ENCODE assay signal across 16 cellular contexts in the genomic region with DNA sequence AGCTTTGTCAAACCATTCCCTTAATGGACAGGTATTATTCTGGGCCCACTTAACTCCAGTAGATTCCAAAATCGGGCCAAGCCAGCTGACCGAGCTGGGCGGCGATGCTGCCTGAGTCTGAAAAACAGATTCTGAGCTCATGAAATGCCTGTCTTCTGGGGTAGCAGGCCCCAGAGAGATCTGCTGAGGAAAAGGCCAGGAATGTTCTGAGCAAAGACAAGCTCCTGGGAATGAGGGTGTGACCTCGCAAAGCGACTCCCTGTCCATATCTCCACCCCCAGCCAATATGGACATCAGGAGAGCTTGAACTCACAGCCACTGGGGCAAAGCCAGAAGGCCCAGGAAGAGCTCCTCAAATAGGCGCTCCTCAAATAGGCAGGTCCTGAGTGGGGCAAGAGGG. TPM values are rescaled to one million over a fixed set of nuclear protein-coding genes. Genes with fewer than 3 reads are reported as not detected.
DNase-seq lines count a peak whose midpoint lies in the region; ATAC-seq and TF ChIP-seq lines count a peak whose summit lies in the region.
"Had no signal": no experiment of that assay in that cellular context is flagged by ENCODE, and none has a peak within 500 bp of the region (broad histone marks: within the 10 kb centered on the region; RNA-seq: fewer than 3 reads in every experiment).

No MANE protein-coding gene starts in this region.

- H2BK5ac ChIP-seq in neuronal stem cell (ENCODE audit: low read length), result no peak overlapping the region

- no peak overlapping the region for H4K91ac ChIP-seq in neuronal stem cell (ENCODE audit: low read depth, low read length, poor library complexity)

- H3K79me1 ChIP-seq in neuronal stem cell (ENCODE audit: low read depth, low read length), result peaks cover 19% of the 10 kb centered on the region

- WGBS in heart right ventricle, 2 donors, result 70 to 71% methylated on average over 7 of the region's 7 CpGs
- no CpG with 5 or more reads among the region's 7 CpGs for WGBS in neuronal stem cell (ENCODE audit: extremely low coverage in 2 of 2, insufficient read length in 2 of 2, insufficient replicate concordance in 1 of 2), 2 donors
- WGBS in transverse colon (ENCODE audit: low coverage in 1 of 2), 2 donors, result 77 to 100% methylated on average over 2 to 7 of the region's 7 CpGs

- no peaks in the 10 kb centered on the region for H3K4me1 Mint-ChIP-seq in activated CD4-positive, alpha-beta T cell treated with anti-CD3 and anti-CD28 coated beads for 36 hours
- H3K4me1 Mint-ChIP-seq: activated CD4-positive, alpha-beta T cell treated with anti-CD3 and anti-CD28 coated beads, Interleukin-2, amount 10 ng/mL, durations not matched to agents 7 days and 5 days; activated naive CD4-positive, alpha-beta T cell treated with anti-CD3 and anti-CD28 coated beads, Interleukin-2, amount 10 ng/mL, durations not matched to agents 7 days and 5 days had no signal

- no peak overlapping the region for H3K9ac ChIP-seq in neuronal stem cell (ENCODE audit: low read depth, low read length, poor library complexity)

- no peaks in the 10 kb centered on the region for H3K36me3 Mint-ChIP-seq in activated CD4-positive, alpha-beta T cell treated with anti-CD3 and anti-CD28 coated beads for 36 hours (ENCODE audit: low read depth)
- H3K36me3 Mint-ChIP-seq: activated naive CD4-positive, alpha-beta T cell treated with anti-CD3 and anti-CD28 coated beads, Interleukin-2, amount 10 ng/mL, durations not matched to agents 7 days and 5 days had no signal

- POLR2A ChIA-PET in activated CD4-positive, alpha-beta T cell treated with anti-CD3 and anti-CD28 coated beads for 36 hours (lab: Charles Lee), result no interaction called here

- H2BK120ac ChIP-seq in neuronal stem cell (ENCODE audit: low read depth, low read length), result no peak overlapping the region

- peak overlapping the region; percentile 62 to 91 (median 83) for H3K27ac ChIP-seq in heart right ventricle
- no peak overlapping the region for H3K27ac ChIP-seq in neuronal stem cell (replicated peaks; ENCODE audit: low read length)
- peak overlapping the region; percentile 59 to 81 (median 75) for H3K27ac ChIP-seq in transverse colon

- H3K27me3 ChIP-seq in heart right ventricle, result no peaks in the 10 kb centered on the region
- no peaks in the 10 kb centered on the region for H3K27me3 ChIP-seq in neuronal stem cell (ENCODE audit: control insufficient read depth in 3 of 3, insufficient read depth in 3 of 3, low read depth in 1 of 3, low read length in 3 of 3)
- no peaks in the 10 kb centered on the region for H3K27me3 ChIP-seq in transverse colon

- no peak overlapping the region for H3K4me2 ChIP-seq in neuronal stem cell (ENCODE audit: insufficient read depth, low read length, poor library complexity, severe bottlenecking)

- CTCF ChIA-PET in activated CD4-positive, alpha-beta T cell treated with anti-CD3 and anti-CD28 coated beads for 36 hours (lab: Charles Lee), result no interaction called here

- H3K4me1 ChIP-seq in heart right ventricle, result peaks cover 44 to 86% (median 69%) of the 10 kb centered on the region in 9 donors
- H3K4me1 ChIP-seq in neuronal stem cell (ENCODE audit: control insufficient read depth in 2 of 2, insufficient read depth in 1 of 2, low read depth in 1 of 2, low read length in 2 of 2), result peaks cover 54 to 68% of the 10 kb centered on the region in 2 donors
- H3K4me1 ChIP-seq in transverse colon, result peaks cover 19 to 59% (median 28%) of the 10 kb centered on the region in 4 donors
- H3K4me1 ChIP-seq: Caco-2 had no signal

- DNase-seq in cardiac fibroblast (ENCODE audit: low read depth in 2 of 2) (peak; percentile 11 to 27), heart right ventricle (peak in 1 of 2 donors; percentile 33), neuronal stem cell (ENCODE audit: low spot score) (no peak), transverse colon (no peak), kidney tubule cell (ENCODE audit: low spot score) (no peak), T-helper 9 cell (no peak)
- no peak for DNase-seq in activated CD4-positive, alpha-beta T cell treated with anti-CD3 and anti-CD28 coated beads for 36 hours
- DNase-seq: activated CD4-positive, alpha-beta T cell treated with anti-CD3 and anti-CD28 coated beads, Interleukin-2, amount 10 ng/mL, durations not matched to agents 7 days and 5 days; activated naive CD4-positive, alpha-beta T cell treated with anti-CD3 and anti-CD28 coated beads, Interleukin-2, amount 10 ng/mL, durations not matched to agents 7 days and 5 days; activated T-cell treated with anti-CD3 and anti-CD28 coated beads for 4 hours; Caco-2; effector CD8-positive, alpha-beta T cell; NCI-H146; NCI-H510A had no signal

- H3K9me3 ChIP-seq in heart right ventricle (no peaks in the 10 kb centered on the region), neuronal stem cell (replicated peaks in 1 of 2; ENCODE audit: control insufficient read depth in 2 of 2, insufficient read depth in 1 of 2, low read depth in 1 of 2, low read length in 2 of 2) (peaks cover 0 to 2% of the 10 kb centered on the region in 2 donors), transverse colon (no peaks in the 10 kb centered on the region)
- H3K9me3 ChIP-seq: Caco-2 had no signal

- no peak overlapping the region for H2BK12ac ChIP-seq in neuronal stem cell (ENCODE audit: low read length)

- H4K8ac ChIP-seq in neuronal stem cell (ENCODE audit: low read depth, low read length), result no peak overlapping the region

- intact Hi-C loops in heart right ventricle (cut with DNase I), result loop anchor here in 1 of 10 donors (2.0 kb wide), 1 partner anchor 23 kb away; no protein-coding TSS in a partner anchor
- intact Hi-C loops in transverse colon (cut with DNase I; ENCODE audit: low total_unique reads), result no loop called here
- intact Hi-C loops in activated CD4-positive, alpha-beta T cell treated with anti-CD3 and anti-CD28 coated beads for 36 hours (cut with DNase I, micrococcal nuclease), result no loop called here

- in situ Hi-C loops in transverse colon (cut with MboI; ENCODE audit: low pct_ligation_motif_present in 1 of 4, low pct_unique_long_range_greater_than_20kb in 1 of 4, low sequenced_read_pairs in 3 of 4), result no loop called here

- H2BK15ac ChIP-seq in neuronal stem cell (ENCODE audit: low read length), result no peak overlapping the region

- H3K4ac ChIP-seq in neuronal stem cell (ENCODE audit: low read length), result no peak overlapping the region

- H2AK5ac ChIP-seq in neuronal stem cell (ENCODE audit: low read depth, low read length), result peak overlapping the region; percentile 0

- ATAC-seq in heart right ventricle (peak in 3 of 8 donors; percentile 18 to 46 (median 22)), HG02798 (IDR thresholded peaks at IDR 0.05; ENCODE audit: poor library complexity, unreplicated experiment) (no peak)
- ATAC-seq in activated CD4-positive, alpha-beta T cell treated with anti-CD3 and anti-CD28 coated beads for 36 hours, result no peak

- TF ChIP-seq EP300 in transverse colon (IDR thresholded peaks at IDR 0.05; ENCODE audit: low read depth), result no peak

- no peak overlapping the region for H3K27ac Mint-ChIP-seq in activated CD4-positive, alpha-beta T cell treated with anti-CD3 and anti-CD28 coated beads for 36 hours
- H3K27ac Mint-ChIP-seq: activated CD4-positive, alpha-beta T cell treated with anti-CD3 and anti-CD28 coated beads, Interleukin-2, amount 10 ng/mL, durations not matched to agents 7 days and 5 days; activated naive CD4-positive, alpha-beta T cell treated with anti-CD3 and anti-CD28 coated beads, Interleukin-2, amount 10 ng/mL, durations not matched to agents 7 days and 5 days had no signal

- no peak overlapping the region for H3K23ac ChIP-seq in neuronal stem cell (ENCODE audit: low read depth, low read length, poor library complexity)

- no peak overlapping the region for H3K18ac ChIP-seq in neuronal stem cell (ENCODE audit: low read length)

- TF ChIP-seq POLR2A in transverse colon (IDR thresholded peaks at IDR 0.05), result no peak

- H3K27me3 Mint-ChIP-seq in activated CD4-positive, alpha-beta T cell treated with anti-CD3 and anti-CD28 coated beads for 36 hours, result peaks cover under 1% of the 10 kb centered on the region

- H3K4me3 ChIP-seq in cardiac fibroblast (replicated peaks in 1 of 2; ENCODE audit: low read depth in 2 of 2, low read length in 2 of 2) (no peak overlapping the region), heart right ventricle (no peak overlapping the region), neuronal stem cell (ENCODE audit: low read length in 2 of 2) (no peak overlapping the region), transverse colon (no peak overlapping the region)
- H3K4me3 ChIP-seq: SK-N-MC had no signal

- no peak overlapping the region for H2AFZ ChIP-seq in neuronal stem cell (ENCODE audit: low read length)

- H3K4me3 Mint-ChIP-seq in activated CD4-positive, alpha-beta T cell treated with anti-CD3 and anti-CD28 coated beads for 36 hours, result no peak overlapping the region
- H3K4me3 Mint-ChIP-seq: activated CD4-positive, alpha-beta T cell treated with anti-CD3 and anti-CD28 coated beads, Interleukin-2, amount 10 ng/mL, durations not matched to agents 7 days and 5 days; activated naive CD4-positive, alpha-beta T cell treated with anti-CD3 and anti-CD28 coated beads, Interleukin-2, amount 10 ng/mL, durations not matched to agents 7 days and 5 days had no signal

- H3K36me3 ChIP-seq in heart right ventricle (no peaks in the 10 kb centered on the region), neuronal stem cell (replicated peaks in 1 of 2; ENCODE audit: control insufficient read depth in 2 of 2, insufficient read depth in 2 of 2, low read length in 2 of 2) (peaks cover 1 to 14% of the 10 kb centered on the region in 2 donors), transverse colon (no peaks in the 10 kb centered on the region)

- no peaks in the 10 kb centered on the region for H3K9me3 Mint-ChIP-seq in activated CD4-positive, alpha-beta T cell treated with anti-CD3 and anti-CD28 coated beads for 36 hours (ENCODE audit: low read depth)
- H3K9me3 Mint-ChIP-seq: activated CD4-positive, alpha-beta T cell treated with anti-CD3 and anti-CD28 coated beads, Interleukin-2, amount 10 ng/mL, durations not matched to agents 7 days and 5 days; activated naive CD4-positive, alpha-beta T cell treated with anti-CD3 and anti-CD28 coated beads, Interleukin-2, amount 10 ng/mL, durations not matched to agents 7 days and 5 days had no signal

- no peak for TF ChIP-seq CTCF in cardiac fibroblast (IDR thresholded peaks at IDR 0.05; ENCODE audit: low read depth, low read length)
- no peak for TF ChIP-seq CTCF in heart right ventricle (IDR thresholded peaks at IDR 0.05)
- no peak for TF ChIP-seq CTCF in transverse colon (IDR thresholded peaks at IDR 0.05)

- no peak overlapping the region for H3K14ac ChIP-seq in neuronal stem cell (ENCODE audit: low read length)

RNA-seq across cellular contexts. Expression of a gene that starts 23.7 kb away (rescaled TPM):
- total RNA-seq in heart right ventricle (10 to 100 TPM in 2 of 10 donors, 1 to 10 TPM in 8; 4.2 to 10.6 (median 7.4) TPM), transverse colon (10 to 100 TPM in 1 of 4 donors, 1 to 10 TPM in 3; 4.9 to 13.1 (median 7.2) TPM)
- 1 to 10 TPM; 2.6 to 2.9 TPM for polyA plus RNA-seq in heart right ventricle
- polyA plus RNA-seq in neuronal stem cell (2013, experiment 1 of 2), result 27.7 TPM
- polyA plus RNA-seq in neuronal stem cell (2013, experiment 2 of 2), result 27.1 TPM
- not detected for total RNA-seq in activated CD4-positive, alpha-beta T cell treated with anti-CD3 and anti-CD28 coated beads for 36 hours
- total RNA-seq: activated CD4-positive, alpha-beta T cell treated with anti-CD3 and anti-CD28 coated beads, Interleukin-2, amount 10 ng/mL, durations not matched to agents 7 days and 5 days had no signal

Comparison
In these comparisons a context has a peak if more than half of its experiments do, and no peak if none do; other contexts are left out.
1. DNase-seq: peak in cardiac fibroblast (2 of 2); none in neuronal stem cell (single experiment), transverse colon (single experiment), activated CD4-positive, alpha-beta T cell treated with anti-CD3 and anti-CD28 coated beads for 36 hours (single experiment), kidney tubule cell (single experiment) and T-helper 9 cell (single experiment).
2. RNA of a gene that starts 23.7 kb away (total RNA-seq): 4.9 to 13.1 TPM in transverse colon and 4.2 to 10.6 TPM in heart right ventricle; not detected in activated CD4-positive, alpha-beta T cell treated with anti-CD3 and anti-CD28 coated beads for 36 hours; every median in the first group is over 4 times any median in the second.